ENCODE assay signal across 7 cellular contexts in the genomic region with DNA sequence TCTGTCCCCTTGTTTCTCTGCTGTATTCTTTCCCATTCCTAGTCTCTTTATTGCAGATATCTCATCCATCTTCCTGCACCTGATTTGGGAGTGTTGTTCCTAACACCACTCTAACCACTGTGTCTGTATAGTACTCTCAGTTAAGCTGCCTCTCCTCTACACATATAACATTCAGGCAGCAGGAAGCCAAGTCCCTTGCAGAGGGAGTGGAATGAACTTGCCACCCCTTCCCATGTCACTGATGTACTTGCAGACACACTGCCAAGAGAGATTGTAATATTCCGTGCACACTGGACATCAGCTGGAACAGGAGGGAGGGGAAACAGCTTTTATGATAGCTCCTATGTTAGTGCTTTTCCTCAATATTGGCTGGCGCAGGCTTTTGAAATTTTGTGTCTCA.
"Had no signal": no experiment of that assay in that cellular context is flagged by ENCODE, and none has a peak within 500 bp of the region (broad histone marks: within the 10 kb centered on the region; RNA-seq: fewer than 3 reads in every experiment).

No MANE protein-coding gene starts in this region.

- H3K27ac Mint-ChIP-seq: HFFc6 had no signal

- H3K36me3 ChIP-seq: HAP-1 had no signal

- H3K4me1 ChIP-seq: HAP-1 had no signal

- H3K9me3 ChIP-seq: HAP-1 had no signal

- H3K4me3 ChIP-seq: GM23248, HAP-1 had no signal

- H3K27ac ChIP-seq: GM23248 had no signal

- DNase-seq: GM23248, GOT3, H7, HFFc6, IMR-90 had no signal

- ATAC-seq: HCT116 had no signal

- H3K9me3 Mint-ChIP-seq: HFFc6 had no signal

- H3K4me3 Mint-ChIP-seq: HFFc6 had no signal
